ENCODE assay signal across 10 cellular contexts in the genomic region with DNA sequence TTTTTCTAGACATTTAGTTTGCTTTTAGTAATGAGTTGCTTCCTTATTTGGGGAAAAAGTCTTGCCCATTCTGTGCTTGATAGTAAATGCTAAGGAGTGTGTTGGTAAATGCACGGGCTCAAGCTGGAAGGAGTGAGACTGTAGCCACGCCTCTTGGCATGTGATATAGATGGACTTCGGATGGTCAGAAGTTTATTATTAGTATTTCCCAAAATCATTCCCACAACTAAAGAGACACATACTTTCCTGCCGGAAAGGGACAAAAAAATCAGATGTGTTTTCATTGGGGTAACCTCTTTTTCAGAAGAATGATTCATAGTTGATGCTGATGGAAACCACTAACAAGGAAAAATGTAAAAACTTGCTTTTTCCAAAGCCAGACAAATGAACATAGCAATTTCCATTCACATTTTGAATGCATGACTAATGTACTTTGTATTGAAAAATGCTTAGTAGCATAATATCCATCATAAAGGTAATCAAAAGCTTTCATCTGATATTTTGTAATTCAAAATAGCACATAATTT.
DNase-seq lines count a peak whose midpoint lies in the region; ATAC-seq, FAIRE-seq and TF ChIP-seq lines count a peak whose summit lies in the region.
"Had no signal": no experiment of that assay in that cellular context is flagged by ENCODE, and none has a peak within 500 bp of the region (broad histone marks: within the 10 kb centered on the region; RNA-seq: fewer than 3 reads in every experiment).

No MANE protein-coding gene starts in this region.

- in situ Hi-C loops in gastrocnemius medialis (cut with MboI; ENCODE audit: low sequenced_read_pairs in 4 of 4) = loop anchor here in 1 of 4 donors (10.0 kb wide), 1 partner anchor 67 kb away; no protein-coding TSS in a partner anchor

- intact Hi-C loops in gastrocnemius medialis (cut with DNase I; ENCODE audit: low total_unique reads) = loop anchor here (2.0 kb wide), 1 partner anchor 23 kb away; no protein-coding TSS in a partner anchor

- no peak overlapping the region for H3K27ac Mint-ChIP-seq in nephron progenitor cell
- H3K27ac Mint-ChIP-seq: activated CD4-positive, alpha-beta T cell treated with anti-CD3 and anti-CD28 coated beads, Interleukin-2, amount 10 ng/mL, durations not matched to agents 24 days and 14 days had no signal

- ATAC-seq in gastroesophageal sphincter = no peak
- peak; percentile 45 to 53 for ATAC-seq in gastrocnemius medialis
- no peak for ATAC-seq in HG03175 (IDR thresholded peaks at IDR 0.05; ENCODE audit: unreplicated experiment)

- H3K4me1 ChIP-seq in gastroesophageal sphincter = peaks cover 0 to 8% (median 0%) of the 10 kb centered on the region in 3 donors
- H3K4me1 ChIP-seq in gastrocnemius medialis = peaks cover 37 to 57% of the 10 kb centered on the region in 2 donors

- no peak overlapping the region for H3K4me3 Mint-ChIP-seq in nephron progenitor cell
- H3K4me3 Mint-ChIP-seq: activated CD4-positive, alpha-beta T cell treated with anti-CD3 and anti-CD28 coated beads, Interleukin-2, amount 10 ng/mL, durations not matched to agents 24 days and 14 days had no signal

- H3K27me3 Mint-ChIP-seq in nephron progenitor cell (ENCODE audit: low read depth, poor library complexity) = peaks cover 4% of the 10 kb centered on the region
- H3K27me3 Mint-ChIP-seq: activated CD4-positive, alpha-beta T cell treated with anti-CD3 and anti-CD28 coated beads, Interleukin-2, amount 10 ng/mL, durations not matched to agents 24 days and 14 days had no signal

- H3K27me3 ChIP-seq in gastroesophageal sphincter = no peaks in the 10 kb centered on the region
- no peaks in the 10 kb centered on the region for H3K27me3 ChIP-seq in gastrocnemius medialis
- H3K27me3 ChIP-seq: adrenal gland had no signal

- H3K36me3 ChIP-seq in gastroesophageal sphincter (no peaks in the 10 kb centered on the region), gastrocnemius medialis (no peaks in the 10 kb centered on the region)
- H3K36me3 ChIP-seq: adrenal gland had no signal

- no peaks in the 10 kb centered on the region for H3K9me3 ChIP-seq in gastroesophageal sphincter
- H3K9me3 ChIP-seq in gastrocnemius medialis = no peaks in the 10 kb centered on the region
- H3K9me3 ChIP-seq: adrenal gland had no signal

- TF ChIP-seq EP300 in gastroesophageal sphincter (IDR thresholded peaks at IDR 0.05) = no peak

- H3K27ac ChIP-seq in angular gyrus (ENCODE audit: low read depth, low read length) (peak overlapping the region; percentile 22), gastroesophageal sphincter (peak overlapping the region in 3 of 4 donors; percentile 33 to 66 (median 53)), gastrocnemius medialis (peak overlapping the region; percentile 90 to 94 (median 91))

- TF ChIP-seq POLR2A in gastroesophageal sphincter (IDR thresholded peaks at IDR 0.05) (no peak), gastrocnemius medialis (IDR thresholded peaks at IDR 0.05) (peak in 1 of 2 donors; percentile 17), GM12891 (IDR thresholded peaks at IDR 0.05; ENCODE audit: low read depth, low read length) (no peak)

- H3K4me1 Mint-ChIP-seq in nephron progenitor cell = peaks cover 10% of the 10 kb centered on the region
- H3K4me1 Mint-ChIP-seq: activated CD4-positive, alpha-beta T cell treated with anti-CD3 and anti-CD28 coated beads, Interleukin-2, amount 10 ng/mL, durations not matched to agents 24 days and 14 days had no signal

- DNase-seq in ELR (ENCODE audit: low read depth) = peak; percentile 80
- peak; percentile 54 to 58 for DNase-seq in gastrocnemius medialis
- no peak for DNase-seq in activated effector memory CD4-positive, alpha-beta T cell treated with anti-CD3 and anti-CD28 coated beads, Interleukin-2, amount 50 U/mL, for 16 hours
- no peak for DNase-seq in nephron progenitor cell
- no peak for DNase-seq in GM12891 (ENCODE audit: insufficient read length, low spot score)
- DNase-seq: activated CD4-positive, alpha-beta T cell treated with anti-CD3 and anti-CD28 coated beads, Interleukin-2, amount 10 ng/mL, durations not matched to agents 24 days and 14 days had no signal

- TF ChIP-seq CTCF in gastroesophageal sphincter (IDR thresholded peaks at IDR 0.05) (no peak), gastrocnemius medialis (IDR thresholded peaks at IDR 0.05 in 4 of 5, conservative IDR thresholded peaks at IDR 0.05 in 1 of 5) (no peak), nephron progenitor cell (IDR thresholded peaks at IDR 0.05) (no peak)

- WGBS in gastroesophageal sphincter (ENCODE audit: low coverage in 1 of 2), 2 donors = 28 to 40% methylated on average over 1 to 4 of the region's 4 CpGs

- H3K9me3 Mint-ChIP-seq in nephron progenitor cell = peaks cover under 1% of the 10 kb centered on the region
- H3K9me3 Mint-ChIP-seq: activated CD4-positive, alpha-beta T cell treated with anti-CD3 and anti-CD28 coated beads, Interleukin-2, amount 10 ng/mL, durations not matched to agents 24 days and 14 days had no signal

- FAIRE-seq in GM12891 (lab: Jason Lieb, UNC) = no peak

- H3K4me3 ChIP-seq in gastroesophageal sphincter (no peak overlapping the region), gastrocnemius medialis (peak overlapping the region in 1 of 4 donors; percentile 42)
- H3K4me3 ChIP-seq: adrenal gland had no signal

- no peaks in the 10 kb centered on the region for H3K36me3 Mint-ChIP-seq in nephron progenitor cell (ENCODE audit: low read depth)

TF ChIP-seq in GM12891, 5 proteins besides CTCF, POLR2A, EP300 and RAD21:
- TF ChIP-seq POU2F2 (IDR thresholded peaks at IDR 0.05; ENCODE audit: low read depth, low read length) = no peak
- no peak for TF ChIP-seq PAX5 (IDR thresholded peaks at IDR 0.05; ENCODE audit: insufficient read depth, low read length, severe bottlenecking)
- TF ChIP-seq SPI1 (IDR thresholded peaks at IDR 0.05; ENCODE audit: low read depth, low read length) = no peak
- no peak for TF ChIP-seq TAF1 (IDR thresholded peaks at IDR 0.05; ENCODE audit: low read depth, low read length)
- no peak for TF ChIP-seq POLR2AphosphoS5 (IDR thresholded peaks at IDR 0.05; ENCODE audit: low read depth, low read length)

Comparison
In these comparisons a context has a peak if more than half of its experiments do, and no peak if none do; other contexts are left out.
1. DNase-seq: peak in ELR (single experiment) and gastrocnemius medialis (2 of 2); none in activated effector memory CD4-positive, alpha-beta T cell treated with anti-CD3 and anti-CD28 coated beads, Interleukin-2, amount 50 U/mL, for 16 hours (single experiment), nephron progenitor cell (single experiment) and GM12891 (single experiment).
2. H3K27ac ChIP-seq: peak in every context shown above with its lines; median percentile 91 in gastrocnemius medialis; 53 in gastroesophageal sphincter; 22 in angular gyrus.
3. ATAC-seq: peak in gastrocnemius medialis (2 of 2); none in gastroesophageal sphincter (single experiment) and HG03175 (single experiment).